27 cellular contexts compared by ENCODE assay signal in the genomic region with DNA sequence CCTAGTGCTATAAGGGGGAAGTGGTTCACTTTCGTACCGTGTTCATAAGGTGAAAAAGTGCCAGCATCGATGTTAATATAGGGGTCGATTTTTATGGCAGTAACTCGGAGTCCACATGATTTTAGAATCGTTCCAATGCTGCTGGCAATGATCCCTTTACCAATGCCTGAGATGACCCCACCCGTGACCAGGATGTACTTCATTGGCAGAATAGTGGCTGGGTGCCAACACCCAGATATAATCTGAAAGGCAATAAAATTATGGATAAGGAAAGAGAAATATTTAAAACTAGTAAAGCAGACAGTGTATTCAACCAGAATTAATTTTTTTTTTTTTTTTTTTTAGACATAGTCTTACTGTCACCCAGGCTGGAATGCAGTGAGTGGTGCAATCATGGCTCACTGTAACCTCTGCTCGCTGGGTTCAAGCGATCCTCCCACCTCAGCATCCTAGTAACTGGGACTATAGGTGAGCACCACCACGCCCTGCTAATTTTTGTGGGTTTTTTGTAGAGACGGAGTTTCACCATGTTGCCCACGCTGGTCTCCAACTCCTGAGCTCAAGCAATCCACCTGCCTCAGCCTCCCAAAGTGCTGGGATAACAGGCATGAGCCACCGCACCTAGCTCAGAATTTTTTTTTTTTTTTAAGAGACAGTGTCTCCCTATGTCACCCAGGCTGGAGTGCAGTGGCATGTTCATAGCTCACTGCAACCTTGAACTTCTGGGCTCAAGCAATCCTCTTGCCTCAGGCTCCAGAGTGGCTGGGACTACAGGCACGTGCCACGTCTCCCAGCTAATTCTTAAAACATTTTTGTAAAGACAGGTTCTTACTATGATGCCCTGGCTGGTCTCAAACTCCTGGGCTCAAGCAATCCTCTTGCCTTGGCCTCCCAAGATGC. TPM values are rescaled to one million over a fixed set of nuclear protein-coding genes. Genes with fewer than 3 reads are reported as not detected.
"Had no signal": no experiment of that assay in that cellular context is flagged by ENCODE, and none has a peak within 500 bp of the region (broad histone marks: within the 10 kb centered on the region; RNA-seq: fewer than 3 reads in every experiment).

No MANE protein-coding gene starts in this region.

- H3K4me3 ChIP-seq: adrenal gland, MG63 had no signal

- ATAC-seq: activated T-cell treated with anti-CD3 and anti-CD28 coated beads, Interleukin-2, amount 50 U/mL, for 72 hours; PC-3; T-cell had no signal

- H3K4me2 ChIP-seq: KMS-11 had no signal

- DNase-seq: activated CD4-positive, alpha-beta memory T cell treated with anti-CD3 and anti-CD28 coated beads for 36 hours; activated CD4-positive, alpha-beta T cell treated with anti-CD3 and anti-CD28 coated beads, Interleukin-2, amount 10 ng/mL, durations not matched to agents 7 days and 5 days; activated CD4-positive, CD25-positive, alpha-beta regulatory T cell; activated CD8-positive, alpha-beta memory T cell treated with anti-CD3 and anti-CD28 coated beads for 24 hours; activated naive CD4-positive, alpha-beta T cell treated with anti-CD3 and anti-CD28 coated beads, Interleukin-2, amount 50 U/mL, for 16 hours; activated naive CD8-positive, alpha-beta T cell treated with anti-CD3 and anti-CD28 coated beads, Interleukin-2, amount 10 ng/mL, durations not matched to agents 7 days and 5 days; activated T-cell treated with anti-CD3 and anti-CD28 coated beads, Interleukin-2, amount 50 U/mL, for 72 hours; anterior cingulate cortex; cerebellar nuclear complex; MG63; MV-4-11; NCI-H1105; NCI-H1436 treated with DMSO at 0.1 percent for 48 hours; NCI-H187; NCI-H2081 treated with DMSO at 0.1 percent for 48 hours; NCI-H446; NCI-H524; PC-3; SHP77; T-cell; T-helper 2 cell; T1000 had no signal

- H3K27me3 ChIP-seq: adrenal gland, MG63 had no signal

- H3K4me1 ChIP-seq: adrenal gland had no signal

- H3K36me3 ChIP-seq: adrenal gland, MG63 had no signal

- H3K27ac ChIP-seq: adrenal gland, KMS-11 had no signal

- H3K9ac ChIP-seq: KMS-11 had no signal

- H3K9me3 ChIP-seq: adrenal gland, MG63 had no signal

RNA-seq across cellular contexts. Expression of a gene that starts 53.0 kb away (rescaled TPM):
- total RNA-seq: activated CD4-positive, alpha-beta memory T cell treated with anti-CD3 and anti-CD28 coated beads for 36 hours; activated CD4-positive, alpha-beta T cell treated with anti-CD3 and anti-CD28 coated beads, Interleukin-2, amount 10 ng/mL, durations not matched to agents 7 days and 5 days; activated naive CD8-positive, alpha-beta T cell treated with anti-CD3 and anti-CD28 coated beads, Interleukin-2, amount 10 ng/mL, durations not matched to agents 7 days and 5 days; activated T-cell treated with anti-CD3 and anti-CD28 coated beads, Interleukin-2, amount 50 U/mL, for 72 hours; activated T-helper 2 cell treated with anti-CD3 and anti-CD28 coated beads, Interferon-gamma antibody, Interleukin-2, Interleukin-4, amounts not matched to agents 10 μg/mL and 5 μg/mL and 100 μg/mL, durations not matched to agents 14 hours and 24 hours and 36 hours; adrenal gland; cardiac septum; PC-3; SK-MEL-5; T-cell had no signal
